9 cellular contexts compared by ENCODE assay signal in the genomic region with DNA sequence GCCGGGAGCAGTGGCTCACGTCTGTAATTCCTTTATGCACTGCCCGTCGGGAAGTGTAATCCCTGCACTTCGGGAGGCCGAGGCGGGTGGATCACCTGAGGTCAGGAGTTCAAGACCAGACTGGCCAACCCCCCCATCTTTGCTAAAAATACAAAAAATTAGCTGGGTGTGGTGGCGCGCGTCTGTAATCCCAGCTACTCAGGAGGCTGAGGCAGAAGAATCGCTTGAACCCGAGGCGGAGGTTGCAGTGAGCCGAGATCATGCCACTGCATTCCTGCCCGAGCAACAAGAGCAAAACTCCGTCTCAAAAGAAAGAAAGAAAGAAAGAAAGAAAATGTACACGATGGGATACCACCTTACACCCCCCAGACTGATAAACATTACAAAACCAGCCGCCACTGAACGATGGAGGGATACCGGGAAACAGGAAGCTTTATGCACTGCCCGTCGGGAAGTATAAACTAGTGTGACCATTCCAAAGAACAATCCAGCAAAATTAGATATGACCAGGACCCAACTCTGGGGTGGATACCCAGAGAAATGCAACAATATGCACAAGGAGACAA. TPM values are rescaled to one million over a fixed set of nuclear protein-coding genes. Genes with fewer than 3 reads are reported as not detected.
DNase-seq lines count a peak whose midpoint lies in the region; ATAC-seq and TF ChIP-seq lines count a peak whose summit lies in the region.
"Had no signal": no experiment of that assay in that cellular context is flagged by ENCODE, and none has a peak within 500 bp of the region (broad histone marks: within the 10 kb centered on the region; RNA-seq: fewer than 3 reads in every experiment).

No MANE protein-coding gene starts in this region.

- H3K27me3 Mint-ChIP-seq in T-helper 17 cell, result no peaks in the 10 kb centered on the region

- peak overlapping the region; percentile 100 for H3K4me3 Mint-ChIP-seq in T-helper 17 cell

- no peaks in the 10 kb centered on the region for H3K9me3 ChIP-seq in T-helper 17 cell (ENCODE audit: control insufficient read depth, low read length, poor library complexity, severe bottlenecking)

- TF ChIP-seq CTCF in GM12865 (IDR thresholded peaks at IDR 0.05; ENCODE audit: insufficient read depth, low read depth, low read length, missing control alignments) (no peak), fibroblast of the aortic adventitia (IDR thresholded peaks at IDR 0.05; ENCODE audit: insufficient read depth, low read length) (no peak)

- intact Hi-C loops in sciatic nerve (cut with DNase I), result no loop called here

- H3K4me1 Mint-ChIP-seq in T-helper 17 cell, result peaks cover 31% of the 10 kb centered on the region

- H3K36me3 Mint-ChIP-seq in T-helper 17 cell (ENCODE audit: low read depth), result peaks cover 5% of the 10 kb centered on the region

- no peak for DNase-seq in GM12865 (ENCODE audit: low read depth)
- no peak for DNase-seq in T-helper 17 cell
- no peak for DNase-seq in fibroblast of the aortic adventitia (ENCODE audit: low read depth)
- no peak for DNase-seq in sciatic nerve (ENCODE audit: low spot score)
- no peak for DNase-seq in effector CD8-positive, alpha-beta T cell (lab: John Stamatoyannopoulos, UW)
- DNase-seq in NK-92 (lab: John Stamatoyannopoulos, UW; ENCODE audit: unreplicated experiment), result no peak
- no peak for DNase-seq in LoVo (ENCODE audit: low spot score)
- DNase-seq in NCI-H2029 (lab: John Stamatoyannopoulos, UW), result no peak

- H3K4me3 ChIP-seq in GM12865 (ENCODE audit: low read depth, low read length) (peak overlapping the region; percentile 86), fibroblast of the aortic adventitia (ENCODE audit: low read depth, low read length) (peak overlapping the region; percentile 85)

- no peak for ATAC-seq in T-helper 17 cell
- ATAC-seq in sciatic nerve, result peak; percentile 2

- peak overlapping the region; percentile 95 for H3K27ac Mint-ChIP-seq in T-helper 17 cell

RNA-seq across cellular contexts. Expression of a gene that starts 1.1 kb away (rescaled TPM):
- total RNA-seq in T-helper 17 cell (10 to 100 TPM; 63.0 to 75.0 TPM), fibroblast of the aortic adventitia (ENCODE audit: low replicate concordance) (28.2 and 48.5 TPM in 2 replicates), sciatic nerve (89.7 TPM)

RNA-seq across cellular contexts. Expression of a gene that starts 46.6 kb away (rescaled TPM):
- total RNA-seq in T-helper 17 cell (not detected), fibroblast of the aortic adventitia (ENCODE audit: low replicate concordance) (not detected in 2 replicates), sciatic nerve (not detected)
- total RNA-seq: activated CD8-positive, alpha-beta memory T cell treated with anti-CD3 and anti-CD28 coated beads for 36 hours had no signal
